Comparison of ENCODE assay signal across 9 cellular contexts in the genomic region with DNA sequence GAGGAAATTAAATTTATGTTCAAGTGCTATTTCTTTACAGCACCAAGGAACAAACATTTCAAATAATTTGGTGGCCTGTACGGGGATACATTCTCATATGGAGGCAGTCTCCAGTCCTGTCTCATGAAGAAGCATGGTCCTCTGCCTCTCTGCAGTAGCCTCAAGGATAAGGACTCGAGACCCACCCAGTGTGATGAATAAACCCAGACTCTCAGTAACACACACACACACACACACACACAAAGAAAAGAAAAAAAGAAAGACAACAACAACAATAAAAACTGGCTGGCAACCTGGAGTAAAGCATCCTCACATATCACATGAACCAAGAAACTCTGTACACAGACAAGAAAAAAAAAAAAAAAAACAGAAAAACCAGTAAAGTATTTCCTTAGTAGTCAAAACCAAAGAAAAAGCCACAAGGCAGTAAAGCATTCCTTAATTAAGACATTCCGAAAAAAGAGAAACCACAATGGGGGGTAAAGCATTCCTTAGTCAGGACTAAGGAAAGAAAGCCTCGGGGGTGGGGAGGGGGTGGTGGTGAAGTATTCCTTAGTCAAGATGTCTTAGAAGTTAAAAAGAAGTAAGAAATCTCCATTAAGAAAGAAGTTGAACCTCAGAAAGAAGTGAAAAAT. TPM values are rescaled to one million over a fixed set of nuclear protein-coding genes. Genes with fewer than 3 reads are reported as not detected.
DNase-seq lines count a peak whose midpoint lies in the region; ATAC-seq and TF ChIP-seq lines count a peak whose summit lies in the region.
"Had no signal": no experiment of that assay in that cellular context is flagged by ENCODE, and none has a peak within 500 bp of the region (broad histone marks: within the 10 kb centered on the region; RNA-seq: fewer than 3 reads in every experiment).

No MANE protein-coding gene starts in this region.

- DNase-seq in cardiac muscle cell (ENCODE audit: low read depth in 1 of 2, low spot score in 1 of 2) (peak in 1 of 2 donors; percentile 95), cardiac septum (ENCODE audit: low spot score) (no peak), left kidney (ENCODE audit: low read depth, low spot score) (peak; percentile 29), upper lobe of right lung (no peak), NCI-H524 (lab: John Stamatoyannopoulos, UW) (no peak)
- DNase-seq: NCI-H2081 had no signal

- ATAC-seq in upper lobe of right lung: no peak
- no peak for ATAC-seq in GM18520 (IDR thresholded peaks at IDR 0.05; ENCODE audit: unreplicated experiment)
- ATAC-seq in GM18517 (IDR thresholded peaks at IDR 0.05; ENCODE audit: unreplicated experiment): no peak

- H3K27ac ChIP-seq in cardiac muscle cell (no peak overlapping the region), cingulate gyrus (ENCODE audit: low read depth, low read length) (peak overlapping the region; percentile 47), upper lobe of right lung (peak overlapping the region; percentile 69)

- H3K4me3 ChIP-seq in cardiac muscle cell (peak overlapping the region; percentile 12), upper lobe of right lung (no peak overlapping the region)

- no peaks in the 10 kb centered on the region for H3K27me3 ChIP-seq in cardiac muscle cell
- no peaks in the 10 kb centered on the region for H3K27me3 ChIP-seq in upper lobe of right lung

- no peaks in the 10 kb centered on the region for H3K36me3 ChIP-seq in cardiac muscle cell
- no peaks in the 10 kb centered on the region for H3K36me3 ChIP-seq in upper lobe of right lung

- intact Hi-C loops in cardiac septum (cut with DNase I): no loop called here
- intact Hi-C loops in upper lobe of right lung (cut with DNase I): no loop called here

- peaks cover 23% of the 10 kb centered on the region for H3K4me1 ChIP-seq in cardiac muscle cell (ENCODE audit: low read depth)
- peaks cover 11% of the 10 kb centered on the region for H3K4me1 ChIP-seq in upper lobe of right lung

- TF ChIP-seq CTCF in cardiac muscle cell (IDR thresholded peaks at IDR 0.05; ENCODE audit: low read depth, low read length): no peak
- no peak for TF ChIP-seq CTCF in upper lobe of right lung (IDR thresholded peaks at IDR 0.05)

- H3K9me3 ChIP-seq in cardiac muscle cell (ENCODE audit: low read depth) (no peaks in the 10 kb centered on the region), upper lobe of right lung (no peaks in the 10 kb centered on the region)

RNA-seq across cellular contexts. Expression of gene FMO1, which starts 28.4 kb away (rescaled TPM):
- total RNA-seq in cardiac muscle cell: not detected in 2 replicates
- 0.06 TPM in 1 of 2 replicates, not detected in the other for polyA plus RNA-seq in cardiac muscle cell
- 1.3 TPM for total RNA-seq in cardiac septum
- 1.3 TPM for total RNA-seq in upper lobe of right lung

RNA-seq across cellular contexts. Expression of gene FMO2, which starts 34.8 kb away (rescaled TPM):
- total RNA-seq in cardiac muscle cell (not detected in 2 replicates), cardiac septum (19.8 TPM), upper lobe of right lung (392 TPM)
- polyA plus RNA-seq in cardiac muscle cell: not detected in 2 replicates

Comparison
In these comparisons a context has a peak if more than half of its experiments do, and no peak if none do; other contexts are left out.
1. RNA of gene FMO2, which starts 34.8 kb away (total RNA-seq): 392 TPM in upper lobe of right lung (single experiment) and 19.8 TPM in cardiac septum (single experiment); not detected in cardiac muscle cell; every median in the first group is over 10 times any median in the second.